Comparison of ENCODE assay signal across 12 cellular contexts in genomic region chr17:32929288-32929574, GRCh38. TPM values are rescaled to one million over a fixed set of nuclear protein-coding genes. Genes with fewer than 3 reads are reported as not detected.
A peak's percentile ranks its signal among the peaks of the same experiment; 100 is the strongest.
DNase-seq lines count a peak whose midpoint lies in the region; TF ChIP-seq lines count a peak whose summit lies in the region.
"Had no signal": no experiment of that assay in that cellular context is flagged by ENCODE, and none has a peak within 500 bp of the region (broad histone marks: within the 10 kb centered on the region; RNA-seq: fewer than 3 reads in every experiment).

No MANE protein-coding gene starts in this region.

- no peaks in the 10 kb centered on the region for H3K27me3 Mint-ChIP-seq in mesothelial cell of epicardium (ENCODE audit: low read depth)

- H3K9me3 ChIP-seq in parathyroid adenoma (ENCODE audit: control insufficient read depth, low read length) (no peaks in the 10 kb centered on the region), BE2C (no peaks in the 10 kb centered on the region; the same call in 1 of the 2 replicates)
- H3K9me3 ChIP-seq: spleen had no signal

- peaks cover 12% of the 10 kb centered on the region for H3K4me1 Mint-ChIP-seq in mesothelial cell of epicardium

- TF ChIP-seq CTCF in AG10803 (conservative IDR thresholded peaks at IDR 0.05; ENCODE audit: low read length) (no peak), fibroblast of the aortic adventitia (IDR thresholded peaks at IDR 0.05; ENCODE audit: insufficient read depth, low read length) (no peak), parathyroid adenoma (IDR thresholded peaks at IDR 0.05) (no peak), mesothelial cell of epicardium (IDR thresholded peaks at IDR 0.05; ENCODE audit: unreplicated experiment) (no peak), BE2C (IDR thresholded peaks at IDR 0.05; ENCODE audit: low read depth, low read length) (no peak)

- H3K36me3 ChIP-seq in parathyroid adenoma (ENCODE audit: control insufficient read depth, insufficient read depth, low read length), result no peaks in the 10 kb centered on the region
- no peaks in the 10 kb centered on the region for H3K36me3 ChIP-seq in BE2C
- H3K36me3 ChIP-seq: spleen had no signal

- H3K4me3 ChIP-seq in AG10803 (ENCODE audit: low read length) (peak overlapping the region; percentile 80), fibroblast of the aortic adventitia (ENCODE audit: low read depth, low read length) (peak overlapping the region; percentile 71), parathyroid adenoma (ENCODE audit: low read depth, low read length) (no peak overlapping the region), BE2C (ENCODE audit: low read depth, low read length) (no peak overlapping the region)

- H3K27ac Mint-ChIP-seq in mesothelial cell of epicardium, result no peak overlapping the region
- H3K27ac Mint-ChIP-seq: activated CD8-positive, alpha-beta T cell treated with anti-CD3 and anti-CD28 coated beads for 36 hours; stimulated activated naive CD8-positive, alpha-beta T cell treated with anti-CD3 and anti-CD28 coated beads, Interleukin-15, Interleukin-2, amounts not matched to agents 100 ng/mL and 50 ng/mL, for 24 hours had no signal

- H3K27ac ChIP-seq in parathyroid adenoma, result no peak overlapping the region

- H2AFZ ChIP-seq in parathyroid adenoma, result peak overlapping the region; percentile 38

- no peaks in the 10 kb centered on the region for H3K27me3 ChIP-seq in parathyroid adenoma (ENCODE audit: control insufficient read depth, insufficient read depth, low read length)
- H3K27me3 ChIP-seq in BE2C, result peaks cover 32% of the 10 kb centered on the region

- H3K9me3 Mint-ChIP-seq in mesothelial cell of epicardium, result no peaks in the 10 kb centered on the region
- H3K9me3 Mint-ChIP-seq: activated CD8-positive, alpha-beta T cell treated with anti-CD3 and anti-CD28 coated beads for 36 hours; stimulated activated naive CD8-positive, alpha-beta T cell treated with anti-CD3 and anti-CD28 coated beads, Interleukin-15, Interleukin-2, amounts not matched to agents 100 ng/mL and 50 ng/mL, for 24 hours had no signal

- DNase-seq in AG10803 (ENCODE audit: low read depth) (peak; percentile 16), SK-N-DZ (ENCODE audit: low spot score) (peak; percentile 34), fibroblast of the aortic adventitia (ENCODE audit: low read depth) (no peak), HPDE6-E6E7 (ENCODE audit: extremely low spot score) (no peak), NK-92 (lab: John Stamatoyannopoulos, UW; ENCODE audit: unreplicated experiment) (no peak), mesothelial cell of epicardium (ENCODE audit: low spot score in 2 of 2, unreplicated experiment in 2 of 2) (no peak), BE2C (no peak)
- DNase-seq: activated CD8-positive, alpha-beta T cell treated with anti-CD3 and anti-CD28 coated beads for 36 hours; NCI-H1436 treated with DMSO at 0.1 percent for 48 hours; spleen had no signal

- no peak overlapping the region for H3K4me2 ChIP-seq in parathyroid adenoma (ENCODE audit: low read length)

- no peak overlapping the region for H3K4me3 Mint-ChIP-seq in mesothelial cell of epicardium
- H3K4me3 Mint-ChIP-seq: activated CD8-positive, alpha-beta T cell treated with anti-CD3 and anti-CD28 coated beads for 36 hours; stimulated activated naive CD8-positive, alpha-beta T cell treated with anti-CD3 and anti-CD28 coated beads, Interleukin-15, Interleukin-2, amounts not matched to agents 100 ng/mL and 50 ng/mL, for 24 hours had no signal

- H3K9ac ChIP-seq in parathyroid adenoma, result no peak overlapping the region

- H3K36me3 Mint-ChIP-seq in mesothelial cell of epicardium, result peaks cover 14% of the 10 kb centered on the region

- no peaks in the 10 kb centered on the region for H3K79me2 ChIP-seq in parathyroid adenoma

- peaks cover 4% of the 10 kb centered on the region for H3K4me1 ChIP-seq in parathyroid adenoma
- no peaks in the 10 kb centered on the region for H3K4me1 ChIP-seq in BE2C

RNA-seq across cellular contexts. Expression of gene TMEM98, which starts 1.3 kb away (rescaled TPM):
- polyA plus RNA-seq in SK-N-DZ (2014; cell fraction: cytosol; rRNA removed), result 177 and 208 TPM in 2 replicates
- 111 and 142 TPM in 2 replicates for polyA plus RNA-seq in SK-N-DZ (2014; cell fraction: nucleus; rRNA removed)
- total RNA-seq in fibroblast of the aortic adventitia (ENCODE audit: low replicate concordance) (95.5 and 232 TPM in 2 replicates), mesothelial cell of epicardium (205 to 216 TPM (median 206 TPM) in 3 replicates)
- polyA plus RNA-seq in BE2C (2012; ENCODE audit: insufficient read depth, insufficient read length, low read depth), result 1.2 TPM
- total RNA-seq: activated CD8-positive, alpha-beta T cell treated with anti-CD3 and anti-CD28 coated beads for 36 hours had no signal

RNA-seq across cellular contexts. Expression of gene MYO1D, which starts 52.3 kb away (rescaled TPM):
- polyA plus RNA-seq in SK-N-DZ (2014; cell fraction: cytosol; rRNA removed), result 11.0 and 13.4 TPM in 2 replicates
- 11.4 and 13.4 TPM in 2 replicates for polyA plus RNA-seq in SK-N-DZ (2014; cell fraction: nucleus; rRNA removed)
- total RNA-seq in fibroblast of the aortic adventitia (ENCODE audit: low replicate concordance) (45.1 and 94.0 TPM in 2 replicates), mesothelial cell of epicardium (41.9 to 51.6 TPM (median 48.6 TPM) in 3 replicates)
- polyA plus RNA-seq in BE2C (2012; ENCODE audit: insufficient read depth, insufficient read length, low read depth), result 0.34 TPM

Comparison
In these comparisons a context has a peak if more than half of its experiments do, and no peak if none do; other contexts are left out.
1. DNase-seq: peak in AG10803 (single experiment) and SK-N-DZ (single experiment); none in fibroblast of the aortic adventitia (single experiment), HPDE6-E6E7 (single experiment), NK-92 (single experiment), mesothelial cell of epicardium (0 of 2) and BE2C (single experiment).
2. H3K4me3 ChIP-seq: peak in AG10803 (single experiment) and fibroblast of the aortic adventitia (single experiment); none in parathyroid adenoma (single experiment) and BE2C (single experiment).